ENCODE assay signal across 29 cellular contexts in genomic region chr6:155234687-155235543, GRCh38. TPM values are rescaled to one million over a fixed set of nuclear protein-coding genes. Genes with fewer than 3 reads are reported as not detected.
A peak's percentile ranks its signal among the peaks of the same experiment; 100 is the strongest.
DNase-seq lines count a peak whose midpoint lies in the region; ATAC-seq, FAIRE-seq and TF ChIP-seq lines count a peak whose summit lies in the region.
"Had no signal": no experiment of that assay in that cellular context is flagged by ENCODE, and none has a peak within 500 bp of the region (broad histone marks: within the 10 kb centered on the region; RNA-seq: fewer than 3 reads in every experiment).

No MANE protein-coding gene starts in this region.

- H2AFZ ChIP-seq in astrocyte (ENCODE audit: low read depth, low read length) (peak overlapping the region; percentile 19), fibroblast of lung (ENCODE audit: low read length) (no peak overlapping the region)

- H3K9me3 Mint-ChIP-seq in astrocyte (ENCODE audit: unreplicated experiment) = peaks cover 15% of the 10 kb centered on the region
- peaks cover 4% of the 10 kb centered on the region for H3K9me3 Mint-ChIP-seq in activated T-helper 1 cell treated with anti-CD3 and anti-CD28 coated beads, Interleukin-12 subunit alpha, Interleukin-12 subunit beta, Interleukin-2, Interleukin-4 antibody, amounts not matched to agents 30 ng/mL and 10 ng/mL and 1 ng/mL, durations not matched to agents 14 hours and 24 hours and 36 hours
- H3K9me3 Mint-ChIP-seq in stimulated activated memory B cell treated with anti-CD40 and anti-IgM and Interleukin-4, amounts not matched to agents 10 μg/mL and 1 μg/mL and 100 μg/mL, for 72 hours = peaks cover 2% of the 10 kb centered on the region
- H3K9me3 Mint-ChIP-seq: type B pancreatic cell had no signal

- H3K4me3 ChIP-seq in astrocyte (ENCODE audit: insufficient read depth, low read depth, low read length) = no peak overlapping the region
- no peak overlapping the region for H3K4me3 ChIP-seq in fibroblast of lung (replicated peaks in 1 of 4; ENCODE audit: control extremely low read depth in 1 of 4, insufficient read depth in 1 of 4, low read depth in 3 of 4, low read length in 4 of 4)
- no peak overlapping the region for H3K4me3 ChIP-seq in rectal smooth muscle tissue (ENCODE audit: low read length)
- H3K4me3 ChIP-seq: SJSA1 had no signal

- peaks cover 3% of the 10 kb centered on the region for H3K9me3 ChIP-seq in astrocyte (ENCODE audit: insufficient read depth, low read depth, low read length)
- no peaks in the 10 kb centered on the region for H3K9me3 ChIP-seq in fibroblast of lung (ENCODE audit: control insufficient read depth, insufficient read depth, low read depth, low read length)
- H3K9me3 ChIP-seq: SJSA1 had no signal

- H3K9ac ChIP-seq in astrocyte (ENCODE audit: low read length) (no peak overlapping the region), fibroblast of lung (ENCODE audit: insufficient read depth, low read length) (no peak overlapping the region), rectal smooth muscle tissue (ENCODE audit: low read length) (no peak overlapping the region)

- intact Hi-C loops in activated T-helper 1 cell treated with anti-CD3 and anti-CD28 coated beads, Interleukin-12 subunit alpha, Interleukin-12 subunit beta, Interleukin-2, Interleukin-4 antibody, amounts not matched to agents 30 ng/mL and 10 ng/mL and 1 ng/mL, durations not matched to agents 14 hours and 24 hours and 36 hours (cut with micrococcal nuclease) = no loop called here

- no peaks in the 10 kb centered on the region for H3K79me2 ChIP-seq in astrocyte (ENCODE audit: insufficient read depth, low read length)
- H3K79me2 ChIP-seq in fibroblast of lung (ENCODE audit: control insufficient read depth, insufficient read depth, low read length) = no peaks in the 10 kb centered on the region

- H3K27me3 Mint-ChIP-seq in astrocyte (ENCODE audit: low read depth, unreplicated experiment) = no peaks in the 10 kb centered on the region
- H3K27me3 Mint-ChIP-seq in activated T-helper 1 cell treated with anti-CD3 and anti-CD28 coated beads, Interleukin-12 subunit alpha, Interleukin-12 subunit beta, Interleukin-2, Interleukin-4 antibody, amounts not matched to agents 30 ng/mL and 10 ng/mL and 1 ng/mL, durations not matched to agents 14 hours and 24 hours and 36 hours (ENCODE audit: insufficient read depth) = no peaks in the 10 kb centered on the region
- no peaks in the 10 kb centered on the region for H3K27me3 Mint-ChIP-seq in stimulated activated memory B cell treated with anti-CD40 and anti-IgM and Interleukin-4, amounts not matched to agents 10 μg/mL and 1 μg/mL and 100 μg/mL, for 72 hours
- H3K27me3 Mint-ChIP-seq: activated naive CD8-positive, alpha-beta T cell treated with anti-CD3 and anti-CD28 coated beads, Interleukin-2, amount 10 ng/mL, durations not matched to agents 7 days and 5 days; type B pancreatic cell had no signal

- no peaks in the 10 kb centered on the region for H3K36me3 ChIP-seq in astrocyte (ENCODE audit: insufficient read depth, low read length)
- H3K36me3 ChIP-seq in fibroblast of lung (ENCODE audit: control insufficient read depth, insufficient read depth, low read length) = no peaks in the 10 kb centered on the region
- no peaks in the 10 kb centered on the region for H3K36me3 ChIP-seq in rectal smooth muscle tissue (ENCODE audit: control insufficient read depth, insufficient read depth, low read length)
- H3K36me3 ChIP-seq: brain microvascular endothelial cell had no signal

- no peaks in the 10 kb centered on the region for H3K27me3 ChIP-seq in astrocyte (ENCODE audit: insufficient read depth, low read length)
- no peaks in the 10 kb centered on the region for H3K27me3 ChIP-seq in fibroblast of lung (ENCODE audit: control insufficient read depth, insufficient read depth, low read length)
- H3K27me3 ChIP-seq in rectal smooth muscle tissue (ENCODE audit: control insufficient read depth, insufficient read depth, low read length) = no peaks in the 10 kb centered on the region
- H3K27me3 ChIP-seq: brain microvascular endothelial cell, foreskin keratinocyte, SJSA1 had no signal

- no peak overlapping the region for H3K4me3 Mint-ChIP-seq in astrocyte (ENCODE audit: unreplicated experiment)
- no peak overlapping the region for H3K4me3 Mint-ChIP-seq in activated T-helper 1 cell treated with anti-CD3 and anti-CD28 coated beads, Interleukin-12 subunit alpha, Interleukin-12 subunit beta, Interleukin-2, Interleukin-4 antibody, amounts not matched to agents 30 ng/mL and 10 ng/mL and 1 ng/mL, durations not matched to agents 14 hours and 24 hours and 36 hours
- no peak overlapping the region for H3K4me3 Mint-ChIP-seq in stimulated activated memory B cell treated with anti-CD40 and anti-IgM and Interleukin-4, amounts not matched to agents 10 μg/mL and 1 μg/mL and 100 μg/mL, for 72 hours
- H3K4me3 Mint-ChIP-seq: activated CD8-positive, alpha-beta T cell treated with anti-CD3 and anti-CD28 coated beads, Interleukin-2, amount 10 ng/mL, durations not matched to agents 7 days and 5 days; activated naive CD8-positive, alpha-beta T cell treated with anti-CD3 and anti-CD28 coated beads, Interleukin-2, amount 10 ng/mL, durations not matched to agents 7 days and 5 days; type B pancreatic cell had no signal

- no peak for FAIRE-seq in astrocyte (lab: Jason Lieb, UNC)
- FAIRE-seq: small intestine, TTC549 had no signal

- H3K27ac ChIP-seq in astrocyte (ENCODE audit: low read depth, low read length) (no peak overlapping the region), fibroblast of lung (ENCODE audit: insufficient read depth, low read length) (no peak overlapping the region), rectal smooth muscle tissue (ENCODE audit: low read depth, low read length) (peak overlapping the region; percentile 41)
- H3K27ac ChIP-seq: brain microvascular endothelial cell, foreskin keratinocyte, SJSA1 had no signal

- H3K4me1 ChIP-seq in astrocyte (ENCODE audit: insufficient read depth, low read length) (no peaks in the 10 kb centered on the region), fibroblast of lung (ENCODE audit: control insufficient read depth, extremely low read depth, insufficient read depth, low read length) (no peaks in the 10 kb centered on the region), rectal smooth muscle tissue (ENCODE audit: control insufficient read depth, insufficient read depth, low read length) (peaks cover 14% of the 10 kb centered on the region)
- H3K4me1 ChIP-seq: foreskin keratinocyte had no signal

- peaks cover 4% of the 10 kb centered on the region for H3K4me1 Mint-ChIP-seq in astrocyte (ENCODE audit: low read depth, unreplicated experiment)
- H3K4me1 Mint-ChIP-seq in activated T-helper 1 cell treated with anti-CD3 and anti-CD28 coated beads, Interleukin-12 subunit alpha, Interleukin-12 subunit beta, Interleukin-2, Interleukin-4 antibody, amounts not matched to agents 30 ng/mL and 10 ng/mL and 1 ng/mL, durations not matched to agents 14 hours and 24 hours and 36 hours (ENCODE audit: low read depth) = no peaks in the 10 kb centered on the region
- H3K4me1 Mint-ChIP-seq in stimulated activated memory B cell treated with anti-CD40 and anti-IgM and Interleukin-4, amounts not matched to agents 10 μg/mL and 1 μg/mL and 100 μg/mL, for 72 hours = no peaks in the 10 kb centered on the region
- H3K4me1 Mint-ChIP-seq: activated naive CD8-positive, alpha-beta T cell treated with anti-CD3 and anti-CD28 coated beads, Interleukin-2, amount 10 ng/mL, durations not matched to agents 7 days and 5 days had no signal

- no peak for ATAC-seq in HG03342 (IDR thresholded peaks at IDR 0.05; ENCODE audit: unreplicated experiment)
- ATAC-seq in stimulated activated memory B cell treated with anti-CD40 and anti-IgM and Interleukin-4, amounts not matched to agents 10 μg/mL and 1 μg/mL and 100 μg/mL, for 72 hours = no peak
- ATAC-seq: activated CD4-positive, CD25-positive, alpha-beta regulatory T cell treated with anti-CD3 and anti-CD28 coated beads, Interleukin-2, amount 50 U/mL, for 24 hours; activated CD8-positive, alpha-beta T cell treated with anti-CD3 and anti-CD28 coated beads, Interleukin-2, amount 10 ng/mL, durations not matched to agents 7 days and 5 days; foreskin keratinocyte; left lobe of liver had no signal

- peaks cover 40% of the 10 kb centered on the region for H3K36me3 Mint-ChIP-seq in astrocyte (ENCODE audit: low read depth, unreplicated experiment)
- peaks cover 36% of the 10 kb centered on the region for H3K36me3 Mint-ChIP-seq in activated T-helper 1 cell treated with anti-CD3 and anti-CD28 coated beads, Interleukin-12 subunit alpha, Interleukin-12 subunit beta, Interleukin-2, Interleukin-4 antibody, amounts not matched to agents 30 ng/mL and 10 ng/mL and 1 ng/mL, durations not matched to agents 14 hours and 24 hours and 36 hours (ENCODE audit: low read depth)
- H3K36me3 Mint-ChIP-seq in stimulated activated memory B cell treated with anti-CD40 and anti-IgM and Interleukin-4, amounts not matched to agents 10 μg/mL and 1 μg/mL and 100 μg/mL, for 72 hours = peaks cover 12% of the 10 kb centered on the region

- TF ChIP-seq CTCF in astrocyte (IDR thresholded peaks at IDR 0.05; ENCODE audit: insufficient read depth, low read depth, low read length) (no peak), fibroblast of lung (conservative IDR thresholded peaks at IDR 0.05 in 1 of 2, IDR thresholded peaks at IDR 0.05 in 1 of 2; ENCODE audit: low read depth in 1 of 2, low read length in 2 of 2) (no peak)

- DNase-seq in ELF-1 (ENCODE audit: low read depth, low spot score) (peak; percentile 14), astrocyte (ENCODE audit: low read depth) (peak; percentile 26), fibroblast of lung (ENCODE audit: low read depth in 2 of 2) (peak; percentile 28 to 43), NCI-H2107 treated with DMSO at 0.1 percent for 48 hours (lab: John Stamatoyannopoulos, UW; ENCODE audit: unreplicated experiment) (no peak)
- no peak for DNase-seq in activated T-helper 1 cell treated with anti-CD3 and anti-CD28 coated beads, Interleukin-12 subunit alpha, Interleukin-12 subunit beta, Interleukin-2, Interleukin-4 antibody, amounts not matched to agents 30 ng/mL and 10 ng/mL and 1 ng/mL, durations not matched to agents 14 hours and 24 hours and 36 hours (ENCODE audit: low spot score)
- DNase-seq: activated CD8-positive, alpha-beta T cell treated with anti-CD3 and anti-CD28 coated beads, Interleukin-2, amount 10 ng/mL, durations not matched to agents 7 days and 5 days; activated naive CD8-positive, alpha-beta T cell treated with anti-CD3 and anti-CD28 coated beads, Interleukin-2, amount 10 ng/mL, durations not matched to agents 7 days and 5 days; brain microvascular endothelial cell; foreskin keratinocyte; Kasumi-1; mesenchymal stem cell; MV-4-11; NCI-H1436 treated with DMSO at 0.1 percent for 48 hours; NCI-H446 treated with DMSO at 0.1 percent for 48 hours; NCI-H82; occipital lobe; small intestine had no signal

- H4K20me1 ChIP-seq in astrocyte (ENCODE audit: insufficient read depth, low read length) (no peaks in the 10 kb centered on the region), fibroblast of lung (ENCODE audit: control insufficient read depth, extremely low read depth, insufficient read depth, low read length) (no peaks in the 10 kb centered on the region)

- no peak overlapping the region for H3K27ac Mint-ChIP-seq in astrocyte (ENCODE audit: unreplicated experiment)
- H3K27ac Mint-ChIP-seq in activated T-helper 1 cell treated with anti-CD3 and anti-CD28 coated beads, Interleukin-12 subunit alpha, Interleukin-12 subunit beta, Interleukin-2, Interleukin-4 antibody, amounts not matched to agents 30 ng/mL and 10 ng/mL and 1 ng/mL, durations not matched to agents 14 hours and 24 hours and 36 hours = no peak overlapping the region
- H3K27ac Mint-ChIP-seq in stimulated activated memory B cell treated with anti-CD40 and anti-IgM and Interleukin-4, amounts not matched to agents 10 μg/mL and 1 μg/mL and 100 μg/mL, for 72 hours = no peak overlapping the region
- H3K27ac Mint-ChIP-seq: activated CD8-positive, alpha-beta T cell treated with anti-CD3 and anti-CD28 coated beads, Interleukin-2, amount 10 ng/mL, durations not matched to agents 7 days and 5 days; activated naive CD8-positive, alpha-beta T cell treated with anti-CD3 and anti-CD28 coated beads, Interleukin-2, amount 10 ng/mL, durations not matched to agents 7 days and 5 days; type B pancreatic cell had no signal

- H3K4me2 ChIP-seq in astrocyte (ENCODE audit: low read length) = no peak overlapping the region
- H3K4me2 ChIP-seq in fibroblast of lung (ENCODE audit: extremely low read depth, insufficient read depth, low read length) = no peak overlapping the region

RNA-seq across cellular contexts. Expression of gene CLDN20, which starts 28.9 kb away (rescaled TPM):
- total RNA-seq in astrocyte (not detected in 2 replicates), fibroblast of lung (not detected in 2 replicates)
- 0.05 TPM in 1 of 2 replicates, not detected in the other for polyA plus RNA-seq in fibroblast of lung
- polyA plus RNA-seq in fibroblast of lung (2012) = not detected in 2 replicates
- polyA minus RNA-seq in fibroblast of lung (ENCODE audit: low replicate concordance) = not detected in 2 replicates
- total RNA-seq in activated T-helper 1 cell treated with anti-CD3 and anti-CD28 coated beads, Interleukin-12 subunit alpha, Interleukin-12 subunit beta, Interleukin-2, Interleukin-4 antibody, amounts not matched to agents 30 ng/mL and 10 ng/mL and 1 ng/mL, durations not matched to agents 14 hours and 24 hours and 36 hours = 0.29 TPM in 1 of 2 replicates, not detected in the other
- total RNA-seq: activated CD8-positive, alpha-beta T cell treated with anti-CD3 and anti-CD28 coated beads, Interleukin-2, amount 10 ng/mL, durations not matched to agents 7 days and 5 days; activated naive CD8-positive, alpha-beta T cell treated with anti-CD3 and anti-CD28 coated beads, Interleukin-2, amount 10 ng/mL, durations not matched to agents 7 days and 5 days; epithelial cell of proximal tubule; foreskin keratinocyte; left lobe of liver; occipital lobe; pulmonary artery endothelial cell; RPMI7951; SJSA1 had no signal
- polyA plus RNA-seq: BJ, foreskin keratinocyte, small intestine had no signal

Comparison
In these comparisons a context has a peak if more than half of its experiments do, and no peak if none do; other contexts are left out.
1. DNase-seq: peak in ELF-1 (single experiment), astrocyte (single experiment) and fibroblast of lung (2 of 2); none in NCI-H2107 treated with DMSO at 0.1 percent for 48 hours (single experiment) and activated T-helper 1 cell treated with anti-CD3 and anti-CD28 coated beads, Interleukin-12 subunit alpha, Interleukin-12 subunit beta, Interleukin-2, Interleukin-4 antibody, amounts not matched to agents 30 ng/mL and 10 ng/mL and 1 ng/mL, durations not matched to agents 14 hours and 24 hours and 36 hours (single experiment).